ENCODE assay signal across 6 cellular contexts in the genomic region with DNA sequence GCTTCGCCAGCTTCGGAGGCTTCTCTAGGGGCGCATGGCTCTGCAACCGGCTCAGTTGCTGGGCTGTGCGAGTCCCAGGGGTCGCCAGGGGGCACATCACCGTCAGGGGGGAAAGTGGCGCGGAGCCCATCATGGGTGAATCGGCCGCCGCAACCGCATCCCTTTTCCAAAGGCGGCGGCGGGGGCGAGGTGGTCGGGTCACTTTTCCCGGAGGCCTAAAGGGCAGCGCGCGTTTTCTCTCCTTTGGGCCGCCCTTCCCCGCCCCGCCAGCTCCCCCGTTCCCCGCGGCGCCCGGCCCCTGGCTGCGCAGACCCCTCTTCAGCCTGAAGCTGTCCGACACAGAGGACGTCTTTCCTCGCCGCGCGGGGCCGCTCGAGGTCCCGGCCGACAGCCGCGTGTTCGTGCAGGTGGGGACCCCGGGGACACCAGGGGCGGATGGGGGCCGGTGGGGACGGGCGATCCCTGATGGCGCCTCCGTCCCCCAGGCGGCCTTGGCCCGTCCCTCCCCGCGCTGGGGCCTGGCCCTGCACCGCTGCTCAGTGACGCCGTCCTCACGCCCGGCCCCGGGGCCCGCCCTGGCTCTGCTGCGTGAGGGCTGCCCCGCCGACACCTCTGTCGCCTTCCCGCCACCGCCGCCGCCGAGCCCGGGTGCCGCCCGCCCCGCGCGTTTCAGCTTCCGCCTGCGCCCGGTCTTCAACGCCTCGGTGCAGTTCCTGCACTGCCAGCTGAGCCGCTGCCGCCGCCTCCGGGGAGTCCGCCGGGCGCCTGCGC.
DNase-seq lines count a peak whose midpoint lies in the region; ATAC-seq lines count a peak whose summit lies in the region.

No MANE protein-coding gene starts in this region.

- DNase-seq in NCI-H1417 (lab: John Stamatoyannopoulos, UW) (peak in 2 of 3 experiments; percentile 48 to 55), NCI-H1417 treated with DMSO at 0.1 percent for 48 hours (lab: John Stamatoyannopoulos, UW) (no peak), activated T-cell treated with anti-CD3 and anti-CD28 coated beads for 48 hours (ENCODE audit: low read depth) (peak; percentile 63), islet precursor cell (peak; percentile 74), Kasumi-1 (lab: John Stamatoyannopoulos, UW) (no peak)

- ATAC-seq in HG02610 (IDR thresholded peaks at IDR 0.05; ENCODE audit: unreplicated experiment) = no peak

Comparison
In these comparisons a context has a peak if more than half of its experiments do, and no peak if none do; other contexts are left out.
1. DNase-seq: peak in NCI-H1417 (2 of 3), activated T-cell treated with anti-CD3 and anti-CD28 coated beads for 48 hours (single experiment) and islet precursor cell (single experiment); none in NCI-H1417 treated with DMSO at 0.1 percent for 48 hours (single experiment) and Kasumi-1 (0 of 2).